ENCODE assay signal across 28 cellular contexts in genomic region chr10:91418417-91418816, GRCh38.
"Had no signal": no experiment of that assay in that cellular context is flagged by ENCODE, and none has a peak within 500 bp of the region (broad histone marks: within the 10 kb centered on the region; RNA-seq: fewer than 3 reads in every experiment).

No MANE protein-coding gene starts in this region.

- H3K4me1 Mint-ChIP-seq: natural killer cell had no signal

- H3K27me3 ChIP-seq: left lung, ovary, sigmoid colon, spleen, suprapubic skin, tibial artery, upper lobe of right lung had no signal

- H3K4me3 ChIP-seq: left lung, lower lobe of right lung, ovary, prostate gland, sigmoid colon, spleen, suprapubic skin, thoracic aorta, tibial artery, upper lobe of right lung had no signal

- FAIRE-seq: kidney, small intestine, urothelium cell line had no signal

- H3K36me3 Mint-ChIP-seq: mesothelial cell of epicardium; naive B cell; natural killer cell; stimulated activated effector memory CD8-positive, alpha-beta T cell treated with anti-CD3 and anti-CD28 coated beads, Interleukin-12 subunit alpha, Interleukin-12 subunit beta, amount 100 ng/mL, for 72 hours had no signal

- H3K9me3 ChIP-seq: left lung, lower lobe of right lung, ovary, prostate gland, sigmoid colon, spleen, suprapubic skin, thoracic aorta, tibial artery, upper lobe of right lung had no signal

- H3K27ac Mint-ChIP-seq: mesothelial cell of epicardium; naive B cell; natural killer cell; stimulated activated effector memory CD8-positive, alpha-beta T cell treated with anti-CD3 and anti-CD28 coated beads, Interleukin-12 subunit alpha, Interleukin-12 subunit beta, amount 100 ng/mL, for 72 hours; stimulated activated naive CD8-positive, alpha-beta T cell treated with anti-CD3 and anti-CD28 coated beads, Interleukin-15, Interleukin-2, amounts not matched to agents 100 ng/mL and 50 ng/mL, for 24 hours had no signal

- H3K27me3 Mint-ChIP-seq: naive B cell; stimulated activated naive CD8-positive, alpha-beta T cell treated with anti-CD3 and anti-CD28 coated beads, Interleukin-15, Interleukin-2, amounts not matched to agents 100 ng/mL and 50 ng/mL, for 24 hours had no signal

- H3K4me1 ChIP-seq: prostate gland had no signal

- ATAC-seq: left colon; left lung; lower lobe of right lung; natural killer cell; right cardiac atrium; stimulated activated effector memory CD8-positive, alpha-beta T cell treated with anti-CD3 and anti-CD28 coated beads, Interleukin-12 subunit alpha, Interleukin-12 subunit beta, amount 100 ng/mL, for 72 hours; upper lobe of right lung had no signal

- H3K36me3 ChIP-seq: left lung, lower lobe of right lung, ovary, prostate gland, sigmoid colon, spleen, suprapubic skin, thoracic aorta, tibial artery, upper lobe of right lung had no signal

- H3K4me3 Mint-ChIP-seq: mesothelial cell of epicardium; naive B cell; natural killer cell; stimulated activated effector memory CD8-positive, alpha-beta T cell treated with anti-CD3 and anti-CD28 coated beads, Interleukin-12 subunit alpha, Interleukin-12 subunit beta, amount 100 ng/mL, for 72 hours; stimulated activated naive CD8-positive, alpha-beta T cell treated with anti-CD3 and anti-CD28 coated beads, Interleukin-15, Interleukin-2, amounts not matched to agents 100 ng/mL and 50 ng/mL, for 24 hours had no signal

- H3K9me3 Mint-ChIP-seq: mesothelial cell of epicardium; naive B cell; natural killer cell; stimulated activated effector memory CD8-positive, alpha-beta T cell treated with anti-CD3 and anti-CD28 coated beads, Interleukin-12 subunit alpha, Interleukin-12 subunit beta, amount 100 ng/mL, for 72 hours had no signal

- H3K27ac ChIP-seq: left lung, lower lobe of right lung, ovary, prostate gland, sigmoid colon, spleen, suprapubic skin, thoracic aorta, tibial artery, upper lobe of right lung had no signal

- DNase-seq: hippocampal formation; kidney; left colon; left lung; lower lobe of right lung; mammary epithelial cell; mesendoderm; naive B cell; natural killer cell; ovary; posterior cingulate gyrus; retina; right cardiac atrium; sigmoid colon; small intestine; spleen; stimulated activated CD4-positive, alpha-beta T cell treated with anti-CD3 and anti-CD28 coated beads, Interleukin-4, amount 100 ng/mL, for 24 hours; stimulated activated naive CD4-positive, alpha-beta T cell; tibial artery; trophoblast cell; upper lobe of right lung had no signal
